Comparison of ENCODE assay signal across 1 cellular context in genomic region chr3:196525141-196525540, GRCh38.
A peak's percentile ranks its signal among the peaks of the same experiment; 100 is the strongest.
TF ChIP-seq lines count a peak whose summit lies in the region.

No MANE protein-coding gene starts in this region.

TF ChIP-seq in K562, 482 proteins besides CTCF, POLR2A, EP300 and RAD21:
- TF ChIP-seq JUND (IDR thresholded peaks at IDR 0.05; ENCODE audit: borderline replicate concordance, low read depth, low read length) = peak; percentile 59; the same call in 1 of the 2 replicates
- TF ChIP-seq JUND (tag; IDR thresholded peaks at IDR 0.05; ENCODE audit: borderline replicate concordance, low read depth, low read length) = peak; percentile 50; the same call in 1 of the 3 replicates
- no peak for TF ChIP-seq ATF1 (CRISPR knock-in tag; IDR thresholded peaks at IDR 0.05)
- TF ChIP-seq ATF1 (tag; IDR thresholded peaks at IDR 0.05) = peak; percentile 20; the same call in 1 of the 2 replicates
- no peak for TF ChIP-seq CBFA2T3 (IDR thresholded peaks at IDR 0.05)
- TF ChIP-seq ZNF224 (CRISPR knock-in tag; IDR thresholded peaks at IDR 0.05) = no peak
- TF ChIP-seq ZNF277 (CRISPR knock-in tag; IDR thresholded peaks at IDR 0.05; ENCODE audit: borderline replicate concordance) = no peak
- TF ChIP-seq NFYB (IDR thresholded peaks at IDR 0.05; ENCODE audit: extremely low read depth, insufficient read length) = no peak
- TF ChIP-seq JUNB (CRISPR knock-in tag; conservative IDR thresholded peaks at IDR 0.05) = peak; percentile 54; the same call in 1 of the 2 replicates
- TF ChIP-seq NR2C1 (IDR thresholded peaks at IDR 0.05) = no peak
- TF ChIP-seq NR2C1 (tag; IDR thresholded peaks at IDR 0.05) = no peak
- peak; percentile 92 for TF ChIP-seq ATF3 (IDR thresholded peaks at IDR 0.05)
- no peak for TF ChIP-seq ATF3 (CRISPR knock-in tag; conservative IDR thresholded peaks at IDR 0.05)
- TF ChIP-seq ATF7 (IDR thresholded peaks at IDR 0.05) = peak; percentile 94
